ENCODE assay signal across 1 cellular context in the genomic region with DNA sequence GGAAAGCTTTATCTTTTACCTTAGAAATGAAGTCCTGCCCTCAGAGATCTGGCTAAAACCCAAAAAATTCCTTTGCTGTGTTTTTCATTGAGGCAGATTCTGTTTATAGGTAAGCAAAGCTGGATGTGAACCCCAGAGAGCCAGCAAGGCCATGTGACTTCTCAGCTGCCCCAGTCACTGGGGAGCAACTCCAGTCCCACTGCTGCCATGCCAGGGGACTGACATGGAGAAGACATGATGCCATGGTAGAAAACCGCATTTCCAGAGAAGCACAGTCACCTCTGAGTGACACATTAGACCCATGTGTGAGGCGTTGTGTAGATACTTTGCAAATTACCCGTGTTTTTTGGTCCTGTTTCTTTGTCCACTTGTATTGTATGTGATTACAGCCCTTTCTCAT.
TF ChIP-seq lines count a peak whose summit lies in the region.

No MANE protein-coding gene starts in this region.

TF ChIP-seq in IMR-90, 13 proteins besides CTCF, POLR2A, EP300 and RAD21 (continued from another document):
- TF ChIP-seq, protein P1, sequence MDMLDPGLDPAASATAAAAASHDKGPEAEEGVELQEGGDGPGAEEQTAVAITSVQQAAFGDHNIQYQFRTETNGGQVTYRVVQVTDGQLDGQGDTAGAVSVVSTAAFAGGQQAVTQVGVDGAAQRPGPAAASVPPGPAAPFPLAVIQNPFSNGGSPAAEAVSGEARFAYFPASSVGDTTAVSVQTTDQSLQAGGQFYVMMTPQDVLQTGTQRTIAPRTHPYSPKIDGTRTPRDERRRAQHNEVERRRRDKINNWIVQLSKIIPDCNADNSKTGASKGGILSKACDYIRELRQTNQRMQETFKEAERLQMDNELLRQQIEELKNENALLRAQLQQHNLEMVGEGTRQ (IDR thresholded peaks at IDR 0.05; ENCODE audit: low read depth, low read length) = no peak
- TF ChIP-seq NFE2L2 (IDR thresholded peaks at IDR 0.05; ENCODE audit: low read depth, low read length) (no peak), RFX5 (IDR thresholded peaks at IDR 0.05; ENCODE audit: low read depth, low read length) (no peak), MAFK (IDR thresholded peaks at IDR 0.05; ENCODE audit: low read depth, low read length) (no peak), MXI1 (IDR thresholded peaks at IDR 0.05; ENCODE audit: borderline replicate concordance, low read depth, low read length) (no peak), CHD1 (IDR thresholded peaks at IDR 0.05; ENCODE audit: low read depth, low read length) (no peak), FOS (IDR thresholded peaks at IDR 0.05; ENCODE audit: low read depth, low read length) (no peak), SMC3 (IDR thresholded peaks at IDR 0.05; ENCODE audit: low read depth, low read length) (no peak), RCOR1 (IDR thresholded peaks at IDR 0.05; ENCODE audit: insufficient replicate concordance, low read length) (no peak), BHLHE40 (IDR thresholded peaks at IDR 0.05; ENCODE audit: low read depth, low read length) (no peak), MAZ (IDR thresholded peaks at IDR 0.05; ENCODE audit: borderline replicate concordance, low read depth, low read length) (no peak)
- TF ChIP-seq, protein P2, sequence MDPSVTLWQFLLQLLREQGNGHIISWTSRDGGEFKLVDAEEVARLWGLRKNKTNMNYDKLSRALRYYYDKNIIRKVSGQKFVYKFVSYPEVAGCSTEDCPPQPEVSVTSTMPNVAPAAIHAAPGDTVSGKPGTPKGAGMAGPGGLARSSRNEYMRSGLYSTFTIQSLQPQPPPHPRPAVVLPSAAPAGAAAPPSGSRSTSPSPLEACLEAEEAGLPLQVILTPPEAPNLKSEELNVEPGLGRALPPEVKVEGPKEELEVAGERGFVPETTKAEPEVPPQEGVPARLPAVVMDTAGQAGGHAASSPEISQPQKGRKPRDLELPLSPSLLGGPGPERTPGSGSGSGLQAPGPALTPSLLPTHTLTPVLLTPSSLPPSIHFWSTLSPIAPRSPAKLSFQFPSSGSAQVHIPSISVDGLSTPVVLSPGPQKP (IDR thresholded peaks at IDR 0.05; ENCODE audit: borderline replicate concordance, low read depth, low read length) = no peak
